1 cellular context compared by ENCODE assay signal in the genomic region with DNA sequence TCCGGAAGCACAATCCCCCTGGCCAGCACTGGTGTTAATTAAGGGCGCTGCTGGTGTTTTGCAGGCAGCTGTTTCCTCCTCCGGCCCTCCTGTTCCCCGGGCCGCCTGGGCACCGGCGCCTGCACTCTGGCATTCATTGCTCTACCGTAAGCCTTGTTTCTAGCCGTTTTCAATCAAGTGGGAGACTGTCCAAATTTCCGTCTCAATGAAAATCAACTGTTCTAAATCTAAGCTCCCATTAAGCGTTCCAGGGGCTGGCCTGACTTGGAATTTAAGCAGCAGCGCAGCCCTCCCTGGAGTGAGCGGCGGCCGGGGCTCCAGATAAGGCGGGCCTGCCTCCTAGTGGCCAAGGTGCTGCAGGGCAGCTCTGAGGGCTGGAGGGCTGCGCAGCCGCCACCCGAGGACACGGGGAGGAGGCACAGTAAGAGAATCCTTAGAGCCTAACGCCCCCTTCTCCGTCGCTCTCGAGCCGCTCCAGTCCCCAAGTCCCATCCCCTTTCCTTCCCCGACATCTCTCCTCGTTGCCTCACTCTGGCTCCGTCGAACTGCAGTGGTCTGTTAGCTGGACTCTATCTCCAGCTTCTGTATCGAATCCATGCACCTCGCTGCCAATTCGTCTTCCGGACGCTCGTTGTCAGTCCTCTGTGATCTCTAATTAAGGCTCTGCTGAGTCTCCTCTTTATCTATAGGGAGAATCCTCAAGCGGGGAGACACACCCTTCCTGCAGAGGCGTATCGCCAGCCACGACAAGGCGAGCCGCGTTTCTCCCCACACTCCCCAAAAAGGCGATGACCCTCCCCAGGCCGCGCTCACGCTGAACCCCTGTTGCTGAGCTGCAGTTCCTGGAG.
A peak's percentile ranks its signal among the peaks of the same experiment; 100 is the strongest.
TF ChIP-seq lines count a peak whose summit lies in the region.

No MANE protein-coding gene starts in this region.

TF ChIP-seq in HepG2, 621 proteins besides CTCF, POLR2A, EP300 and RAD21 (continues in another document):
- no peak for TF ChIP-seq ZMYM2 (CRISPR knock-in tag; IDR thresholded peaks at IDR 0.05)
- TF ChIP-seq ELF3 (CRISPR knock-in tag; IDR thresholded peaks at IDR 0.05) = 0 out of 2 replicates have a peak, but pooled peaks have one; percentile 19
- TF ChIP-seq NR3C1 (CRISPR knock-in tag; IDR thresholded peaks at IDR 0.05) = no peak
- no peak for TF ChIP-seq CEBPG (CRISPR knock-in tag; IDR thresholded peaks at IDR 0.05)
- TF ChIP-seq SMAD3 (CRISPR knock-in tag; IDR thresholded peaks at IDR 0.05) = 0 out of 2 replicates have a peak, but pooled peaks have one; percentile 62
- TF ChIP-seq POLR2AphosphoS2 (IDR thresholded peaks at IDR 0.05; ENCODE audit: low read depth, low read length) = no peak
- 0 out of 2 replicates have a peak, but pooled peaks have one; percentile 33 for TF ChIP-seq RNF2 (conservative IDR thresholded peaks at IDR 0.05; ENCODE audit: low read depth)
- TF ChIP-seq ZNF501 (CRISPR knock-in tag; IDR thresholded peaks at IDR 0.05) = peak; percentile 52; the same call in 1 of the 2 replicates
- TF ChIP-seq GTF3A (CRISPR knock-in tag; conservative IDR thresholded peaks at IDR 0.05) = no peak
- TF ChIP-seq HOXA3 (CRISPR knock-in tag; IDR thresholded peaks at IDR 0.05) = no peak
- TF ChIP-seq ZNF607 (CRISPR knock-in tag; IDR thresholded peaks at IDR 0.05; ENCODE audit: borderline replicate concordance) = 0 out of 2 replicates have a peak, but pooled peaks have one; percentile 37
- TF ChIP-seq ZNF333 (CRISPR knock-in tag; IDR thresholded peaks at IDR 0.05; ENCODE audit: borderline replicate concordance) = no peak
- TF ChIP-seq ONECUT2 (CRISPR knock-in tag; IDR thresholded peaks at IDR 0.05) = no peak
- peak; percentile 42 for TF ChIP-seq ZNF263 (CRISPR knock-in tag; IDR thresholded peaks at IDR 0.05)
- TF ChIP-seq MEIS1 (CRISPR knock-in tag; IDR thresholded peaks at IDR 0.05; ENCODE audit: borderline replicate concordance) = no peak
- TF ChIP-seq ATF7-NPFF (CRISPR knock-in tag; IDR thresholded peaks at IDR 0.05; ENCODE audit: low read depth) = no peak
- TF ChIP-seq HNRNPLL (IDR thresholded peaks at IDR 0.05; ENCODE audit: low read depth, low read length, poor library complexity, severe bottlenecking) = peak; percentile 36
- TF ChIP-seq U2AF1 (optimal IDR thresholded peaks at IDR 0.05; ENCODE audit: low read depth, low read length) = no peak
- TF ChIP-seq, protein P1, sequence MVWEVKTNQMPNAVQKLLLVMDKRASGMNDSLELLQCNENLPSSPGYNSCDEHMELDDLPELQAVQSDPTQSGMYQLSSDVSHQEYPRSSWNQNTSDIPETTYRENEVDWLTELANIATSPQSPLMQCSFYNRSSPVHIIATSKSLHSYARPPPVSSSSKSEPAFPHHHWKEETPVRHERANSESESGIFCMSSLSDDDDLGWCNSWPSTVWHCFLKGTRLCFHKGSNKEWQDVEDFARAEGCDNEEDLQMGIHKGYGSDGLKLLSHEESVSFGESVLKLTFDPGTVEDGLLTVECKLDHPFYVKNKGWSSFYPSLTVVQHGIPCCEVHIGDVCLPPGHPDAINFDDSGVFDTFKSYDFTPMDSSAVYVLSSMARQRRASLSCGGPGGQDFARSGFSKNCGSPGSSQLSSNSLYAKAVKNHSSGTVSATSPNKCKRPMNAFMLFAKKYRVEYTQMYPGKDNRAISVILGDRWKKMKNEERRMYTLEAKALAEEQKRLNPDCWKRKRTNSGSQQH (CRISPR knock-in tag; IDR thresholded peaks at IDR 0.05; ENCODE audit: low read depth) = no peak
- TF ChIP-seq ZFYVE20 (CRISPR knock-in tag; IDR thresholded peaks at IDR 0.05; ENCODE audit: borderline replicate concordance, low read depth) = no peak
- TF ChIP-seq ZC3H13 (CRISPR knock-in tag; IDR thresholded peaks at IDR 0.05) = no peak
- TF ChIP-seq MBD4 (IDR thresholded peaks at IDR 0.05; ENCODE audit: borderline replicate concordance, low read length) = no peak
- TF ChIP-seq, protein P2, sequence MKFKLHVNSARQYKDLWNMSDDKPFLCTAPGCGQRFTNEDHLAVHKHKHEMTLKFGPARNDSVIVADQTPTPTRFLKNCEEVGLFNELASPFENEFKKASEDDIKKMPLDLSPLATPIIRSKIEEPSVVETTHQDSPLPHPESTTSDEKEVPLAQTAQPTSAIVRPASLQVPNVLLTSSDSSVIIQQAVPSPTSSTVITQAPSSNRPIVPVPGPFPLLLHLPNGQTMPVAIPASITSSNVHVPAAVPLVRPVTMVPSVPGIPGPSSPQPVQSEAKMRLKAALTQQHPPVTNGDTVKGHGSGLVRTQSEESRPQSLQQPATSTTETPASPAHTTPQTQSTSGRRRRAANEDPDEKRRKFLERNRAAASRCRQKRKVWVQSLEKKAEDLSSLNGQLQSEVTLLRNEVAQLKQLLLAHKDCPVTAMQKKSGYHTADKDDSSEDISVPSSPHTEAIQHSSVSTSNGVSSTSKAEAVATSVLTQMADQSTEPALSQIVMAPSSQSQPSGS (CRISPR knock-in tag; IDR thresholded peaks at IDR 0.05) = 0 out of 2 replicates have a peak, but pooled peaks have one; percentile 9
- TF ChIP-seq TEAD3 (CRISPR knock-in tag; optimal IDR thresholded peaks at IDR 0.05; ENCODE audit: borderline replicate concordance) = peak; percentile 27
- TF ChIP-seq ZNF839 (CRISPR knock-in tag; IDR thresholded peaks at IDR 0.05; ENCODE audit: borderline replicate concordance) = peak; percentile 20; the same call in 1 of the 2 replicates
- TF ChIP-seq, protein P3, sequence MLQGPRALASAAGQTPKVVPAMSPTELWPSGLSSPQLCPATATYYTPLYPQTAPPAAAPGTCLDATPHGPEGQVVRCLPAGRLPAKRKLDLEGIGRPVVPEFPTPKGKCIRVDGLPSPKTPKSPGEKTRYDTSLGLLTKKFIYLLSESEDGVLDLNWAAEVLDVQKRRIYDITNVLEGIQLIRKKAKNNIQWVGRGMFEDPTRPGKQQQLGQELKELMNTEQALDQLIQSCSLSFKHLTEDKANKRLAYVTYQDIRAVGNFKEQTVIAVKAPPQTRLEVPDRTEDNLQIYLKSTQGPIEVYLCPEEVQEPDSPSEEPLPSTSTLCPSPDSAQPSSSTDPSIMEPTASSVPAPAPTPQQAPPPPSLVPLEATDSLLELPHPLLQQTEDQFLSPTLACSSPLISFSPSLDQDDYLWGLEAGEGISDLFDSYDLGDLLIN (CRISPR knock-in tag; IDR thresholded peaks at IDR 0.05; ENCODE audit: borderline replicate concordance) = no peak
- TF ChIP-seq ZNF274 (CRISPR knock-in tag; IDR thresholded peaks at IDR 0.05) = peak; percentile 12; the same call in 1 of the 2 replicates
- no peak for TF ChIP-seq ZBTB7B (CRISPR knock-in tag; IDR thresholded peaks at IDR 0.05)
- TF ChIP-seq SCMH1 (CRISPR knock-in tag; IDR thresholded peaks at IDR 0.05; ENCODE audit: borderline replicate concordance) = no peak
- no peak for TF ChIP-seq ZNF788 (CRISPR knock-in tag; IDR thresholded peaks at IDR 0.05; ENCODE audit: borderline replicate concordance)
- TF ChIP-seq ZNF264 (CRISPR knock-in tag; IDR thresholded peaks at IDR 0.05) = no peak
- TF ChIP-seq, protein P4, sequence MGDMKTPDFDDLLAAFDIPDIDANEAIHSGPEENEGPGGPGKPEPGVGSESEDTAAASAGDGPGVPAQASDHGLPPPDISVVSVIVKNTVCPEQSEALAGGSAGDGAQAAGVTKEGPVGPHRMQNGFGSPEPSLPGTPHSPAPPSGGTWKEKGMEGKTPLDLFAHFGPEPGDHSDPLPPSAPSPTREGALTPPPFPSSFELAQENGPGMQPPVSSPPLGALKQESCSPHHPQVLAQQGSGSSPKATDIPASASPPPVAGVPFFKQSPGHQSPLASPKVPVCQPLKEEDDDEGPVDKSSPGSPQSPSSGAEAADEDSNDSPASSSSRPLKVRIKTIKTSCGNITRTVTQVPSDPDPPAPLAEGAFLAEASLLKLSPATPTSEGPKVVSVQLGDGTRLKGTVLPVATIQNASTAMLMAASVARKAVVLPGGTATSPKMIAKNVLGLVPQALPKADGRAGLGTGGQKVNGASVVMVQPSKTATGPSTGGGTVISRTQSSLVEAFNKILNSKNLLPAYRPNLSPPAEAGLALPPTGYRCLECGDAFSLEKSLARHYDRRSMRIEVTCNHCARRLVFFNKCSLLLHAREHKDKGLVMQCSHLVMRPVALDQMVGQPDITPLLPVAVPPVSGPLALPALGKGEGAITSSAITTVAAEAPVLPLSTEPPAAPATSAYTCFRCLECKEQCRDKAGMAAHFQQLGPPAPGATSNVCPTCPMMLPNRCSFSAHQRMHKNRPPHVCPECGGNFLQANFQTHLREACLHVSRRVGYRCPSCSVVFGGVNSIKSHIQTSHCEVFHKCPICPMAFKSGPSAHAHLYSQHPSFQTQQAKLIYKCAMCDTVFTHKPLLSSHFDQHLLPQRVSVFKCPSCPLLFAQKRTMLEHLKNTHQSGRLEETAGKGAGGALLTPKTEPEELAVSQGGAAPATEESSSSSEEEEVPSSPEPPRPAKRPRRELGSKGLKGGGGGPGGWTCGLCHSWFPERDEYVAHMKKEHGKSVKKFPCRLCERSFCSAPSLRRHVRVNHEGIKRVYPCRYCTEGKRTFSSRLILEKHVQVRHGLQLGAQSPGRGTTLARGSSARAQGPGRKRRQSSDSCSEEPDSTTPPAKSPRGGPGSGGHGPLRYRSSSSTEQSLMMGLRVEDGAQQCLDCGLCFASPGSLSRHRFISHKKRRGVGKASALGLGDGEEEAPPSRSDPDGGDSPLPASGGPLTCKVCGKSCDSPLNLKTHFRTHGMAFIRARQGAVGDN (CRISPR knock-in tag; IDR thresholded peaks at IDR 0.05) = peak; percentile 46; the same call in 1 of the 2 replicates
- TF ChIP-seq ATF7 (IDR thresholded peaks at IDR 0.05) = no peak
- no peak for TF ChIP-seq ATF7 (CRISPR knock-in tag; IDR thresholded peaks at IDR 0.05)
- TF ChIP-seq LCORL (IDR thresholded peaks at IDR 0.05) = no peak
- TF ChIP-seq LCORL (CRISPR knock-in tag; IDR thresholded peaks at IDR 0.05) = 0 out of 2 replicates have a peak, but pooled peaks have one; percentile 42
- TF ChIP-seq, protein P5, sequence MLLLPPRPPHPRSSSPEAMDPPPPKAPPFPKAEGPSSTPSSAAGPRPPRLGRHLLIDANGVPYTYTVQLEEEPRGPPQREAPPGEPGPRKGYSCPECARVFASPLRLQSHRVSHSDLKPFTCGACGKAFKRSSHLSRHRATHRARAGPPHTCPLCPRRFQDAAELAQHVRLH (CRISPR knock-in tag; IDR thresholded peaks at IDR 0.05; ENCODE audit: borderline replicate concordance, low read depth) = peak; percentile 48; the same call in 1 of the 2 replicates
- no peak for TF ChIP-seq CAMTA2 (CRISPR knock-in tag; IDR thresholded peaks at IDR 0.05; ENCODE audit: borderline replicate concordance)
- TF ChIP-seq, protein P6, sequence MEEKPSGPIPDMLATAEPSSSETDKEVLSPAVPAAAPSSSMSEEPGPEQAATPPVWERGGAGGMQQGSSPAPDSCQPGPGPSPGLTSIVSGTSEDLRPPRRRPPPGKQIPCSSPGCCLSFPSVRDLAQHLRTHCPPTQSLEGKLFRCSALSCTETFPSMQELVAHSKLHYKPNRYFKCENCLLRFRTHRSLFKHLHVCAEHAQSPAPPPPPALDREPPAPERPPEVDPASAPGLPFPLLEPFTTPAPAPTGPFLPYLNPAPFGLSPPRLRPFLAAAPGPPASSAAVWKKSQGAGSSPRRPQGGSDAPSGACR (CRISPR knock-in tag; IDR thresholded peaks at IDR 0.05) = no peak
- peak; percentile 54 for TF ChIP-seq HDAC1 (CRISPR knock-in tag; IDR thresholded peaks at IDR 0.05)
- no peak for TF ChIP-seq ZMYM4 (CRISPR knock-in tag; IDR thresholded peaks at IDR 0.05)
- TF ChIP-seq, protein P7, sequence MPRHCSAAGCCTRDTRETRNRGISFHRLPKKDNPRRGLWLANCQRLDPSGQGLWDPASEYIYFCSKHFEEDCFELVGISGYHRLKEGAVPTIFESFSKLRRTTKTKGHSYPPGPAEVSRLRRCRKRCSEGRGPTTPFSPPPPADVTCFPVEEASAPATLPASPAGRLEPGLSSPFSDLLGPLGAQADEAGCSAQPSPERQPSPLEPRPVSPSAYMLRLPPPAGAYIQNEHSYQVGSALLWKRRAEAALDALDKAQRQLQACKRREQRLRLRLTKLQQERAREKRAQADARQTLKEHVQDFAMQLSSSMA (CRISPR knock-in tag; IDR thresholded peaks at IDR 0.05) = no peak
- TF ChIP-seq, protein P8, sequence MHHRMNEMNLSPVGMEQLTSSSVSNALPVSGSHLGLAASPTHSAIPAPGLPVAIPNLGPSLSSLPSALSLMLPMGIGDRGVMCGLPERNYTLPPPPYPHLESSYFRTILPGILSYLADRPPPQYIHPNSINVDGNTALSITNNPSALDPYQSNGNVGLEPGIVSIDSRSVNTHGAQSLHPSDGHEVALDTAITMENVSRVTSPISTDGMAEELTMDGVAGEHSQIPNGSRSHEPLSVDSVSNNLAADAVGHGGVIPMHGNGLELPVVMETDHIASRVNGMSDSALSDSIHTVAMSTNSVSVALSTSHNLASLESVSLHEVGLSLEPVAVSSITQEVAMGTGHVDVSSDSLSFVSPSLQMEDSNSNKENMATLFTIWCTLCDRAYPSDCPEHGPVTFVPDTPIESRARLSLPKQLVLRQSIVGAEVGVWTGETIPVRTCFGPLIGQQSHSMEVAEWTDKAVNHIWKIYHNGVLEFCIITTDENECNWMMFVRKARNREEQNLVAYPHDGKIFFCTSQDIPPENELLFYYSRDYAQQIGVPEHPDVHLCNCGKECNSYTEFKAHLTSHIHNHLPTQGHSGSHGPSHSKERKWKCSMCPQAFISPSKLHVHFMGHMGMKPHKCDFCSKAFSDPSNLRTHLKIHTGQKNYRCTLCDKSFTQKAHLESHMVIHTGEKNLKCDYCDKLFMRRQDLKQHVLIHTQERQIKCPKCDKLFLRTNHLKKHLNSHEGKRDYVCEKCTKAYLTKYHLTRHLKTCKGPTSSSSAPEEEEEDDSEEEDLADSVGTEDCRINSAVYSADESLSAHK (CRISPR knock-in tag; IDR thresholded peaks at IDR 0.05; ENCODE audit: borderline replicate concordance) = no peak
- TF ChIP-seq SP4 (CRISPR knock-in tag; IDR thresholded peaks at IDR 0.05) = no peak
- TF ChIP-seq SIN3A (IDR thresholded peaks at IDR 0.05; ENCODE audit: borderline replicate concordance, low read depth, low read length) = no peak
- TF ChIP-seq, protein P9, sequence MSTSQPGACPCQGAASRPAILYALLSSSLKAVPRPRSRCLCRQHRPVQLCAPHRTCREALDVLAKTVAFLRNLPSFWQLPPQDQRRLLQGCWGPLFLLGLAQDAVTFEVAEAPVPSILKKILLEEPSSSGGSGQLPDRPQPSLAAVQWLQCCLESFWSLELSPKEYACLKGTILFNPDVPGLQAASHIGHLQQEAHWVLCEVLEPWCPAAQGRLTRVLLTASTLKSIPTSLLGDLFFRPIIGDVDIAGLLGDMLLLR (CRISPR knock-in tag; IDR thresholded peaks at IDR 0.05) = no peak
- peak; percentile 61; the same call in 1 of the 2 replicates for TF ChIP-seq IRF2 (CRISPR knock-in tag; IDR thresholded peaks at IDR 0.05)
